Comparison of ENCODE assay signal across 9 cellular contexts in the genomic region with DNA sequence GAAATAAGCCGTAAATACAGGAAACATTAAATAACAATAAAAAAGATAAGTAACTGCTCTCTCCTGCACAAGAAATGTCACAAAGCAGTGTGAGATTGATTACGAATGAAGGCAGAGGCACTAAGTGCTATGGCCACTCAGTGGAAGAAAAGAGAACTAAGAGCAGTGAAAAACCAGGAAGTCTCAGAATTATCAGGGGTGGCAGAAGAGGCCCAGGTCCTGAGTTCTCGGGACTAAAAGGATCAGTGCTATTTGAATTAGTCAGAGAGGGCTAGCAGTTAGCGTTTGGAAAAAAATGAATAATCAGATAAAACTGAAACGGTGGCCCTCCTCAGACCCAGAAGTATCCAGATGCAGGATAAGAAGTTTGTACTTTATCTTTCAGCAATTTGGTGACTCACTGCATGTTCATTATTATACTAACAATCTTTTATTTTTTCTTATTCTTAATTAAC.
DNase-seq lines count a peak whose midpoint lies in the region; ATAC-seq, FAIRE-seq and TF ChIP-seq lines count a peak whose summit lies in the region.
"Had no signal": no experiment of that assay in that cellular context is flagged by ENCODE, and none has a peak within 500 bp of the region (broad histone marks: within the 10 kb centered on the region; RNA-seq: fewer than 3 reads in every experiment).

No MANE protein-coding gene starts in this region.

- no peak for FAIRE-seq in HepG2 (lab: Jason Lieb, UNC)
- FAIRE-seq in urothelium cell line (lab: Jason Lieb, UNC), result no peak

- peak; percentile 32 to 39 for TF ChIP-seq RAD21 in liver (IDR thresholded peaks at IDR 0.05)
- TF ChIP-seq RAD21 in HepG2 (CRISPR knock-in tag; IDR thresholded peaks at IDR 0.05), result no peak

- POLR2A ChIA-PET in HepG2 (lab: Yijun Ruan, JAX) (no interaction called here), MCF 10A (lab: Yijun Ruan, JAX) (no interaction called here)

- no peaks in the 10 kb centered on the region for H3K79me2 ChIP-seq in HepG2 (ENCODE audit: insufficient read depth, low read length)

- intact Hi-C loops in HepG2 (cut with micrococcal nuclease; ENCODE audit: unreplicated experiment) (no loop called here), left ventricle myocardium superior (cut with micrococcal nuclease) (no loop called here), MCF 10A (cut with micrococcal nuclease) (no loop called here)

- no peaks in the 10 kb centered on the region for H3K27me3 Mint-ChIP-seq in MCF 10A (ENCODE audit: insufficient read depth, unreplicated experiment)

- H3K4me2 ChIP-seq in HepG2 (ENCODE audit: low read depth, low read length), result no peak overlapping the region

- TF ChIP-seq EP300 in HepG2 (IDR thresholded peaks at IDR 0.05; ENCODE audit: low read depth in 2 of 2, low read length in 2 of 2) (no peak), HepG2 (CRISPR knock-in tag; IDR thresholded peaks at IDR 0.05; ENCODE audit: borderline replicate concordance) (no peak)

- BruUV-seq in HepG2 (replicated peaks; lab: Mats Ljungman, UMichigan), result no TSS peak
- no TSS peak for BruUV-seq in MCF 10A (replicated peaks; lab: Mats Ljungman, UMichigan)

- ATAC-seq in HepG2, result no peak
- ATAC-seq in SK-N-SH treated with all-trans-retinoic acid at 6 μM for 48 hours, result peak; percentile 94
- ATAC-seq in left ventricle myocardium superior, result peak; percentile 63
- ATAC-seq in HG02938 (IDR thresholded peaks at IDR 0.05; ENCODE audit: unreplicated experiment), result no peak

- H2AFZ ChIP-seq in HepG2 (ENCODE audit: low read length), result no peak overlapping the region

- 68% methylated on average over 5 of the region's 5 CpGs for WGBS in liver
- WGBS in HepG2 (ENCODE audit: low lambda C conversion rate), result 44% methylated on average over 5 of the region's 5 CpGs

- no peak overlapping the region for H3K9ac ChIP-seq in liver (ENCODE audit: low read depth in 1 of 2, low read length in 2 of 2)
- H3K9ac ChIP-seq in HepG2 (ENCODE audit: insufficient read depth, low read depth, low read length), result no peak overlapping the region

- H3K4me3 ChIP-seq in liver (ENCODE audit: low read depth in 1 of 3, low read length in 3 of 3), result no peak overlapping the region
- H3K4me3 ChIP-seq in HepG2 (replicated peaks in 1 of 3; ENCODE audit: insufficient read depth in 1 of 3, low read depth in 2 of 3, low read length in 3 of 3), result no peak overlapping the region

- no peak for TF ChIP-seq POLR2A in HepG2 (IDR thresholded peaks at IDR 0.05; ENCODE audit: insufficient read depth in 1 of 2, low read depth in 2 of 2, low read length in 2 of 2)

- CTCF ChIA-PET in HepG2 (lab: Yijun Ruan, JAX; ENCODE audit: low intra/inter-chr PET ratio, low total read pairs), result no interaction called here
- CTCF ChIA-PET in MCF 10A (lab: Yijun Ruan, JAX), result no interaction called here

- peaks cover 5% of the 10 kb centered on the region for H3K4me1 Mint-ChIP-seq in MCF 10A (ENCODE audit: insufficient read depth, unreplicated experiment)

- peaks cover 0 to 2% (median 0%) of the 10 kb centered on the region in 4 donors for H3K4me1 ChIP-seq in liver (ENCODE audit: control insufficient read depth in 4 of 4, insufficient read depth in 4 of 4, low read length in 3 of 4)
- no peaks in the 10 kb centered on the region for H3K4me1 ChIP-seq in HepG2 (ENCODE audit: insufficient read depth, low read length)

- H3K27ac Mint-ChIP-seq in MCF 10A (ENCODE audit: low read depth, unreplicated experiment), result no peak overlapping the region

- no peak for TF ChIP-seq CTCF in liver (IDR thresholded peaks at IDR 0.05; ENCODE audit: low read depth, low read length, missing input control)
- no peak for TF ChIP-seq CTCF in HepG2 (CRISPR knock-in tag; IDR thresholded peaks at IDR 0.05)
- no peak for TF ChIP-seq CTCF in MCF 10A (IDR thresholded peaks at IDR 0.05; ENCODE audit: unreplicated experiment)

- in situ Hi-C loops in HepG2 (cut with HindIII; ENCODE audit: extremely low pct_ligation_motif_present, low pct_unique_long_range_greater_than_20kb), result no loop called here

- H3K27me3 ChIP-seq in liver (ENCODE audit: control insufficient read depth in 4 of 4, insufficient read depth in 4 of 4, low read length in 3 of 4) (no peaks in the 10 kb centered on the region), HepG2 (ENCODE audit: control insufficient read depth in 1 of 2, insufficient read depth in 2 of 2, low read length in 2 of 2) (no peaks in the 10 kb centered on the region)

- H3K27ac ChIP-seq in liver (ENCODE audit: low read depth in 1 of 2, low read length in 2 of 2), result no peak overlapping the region
- H3K27ac ChIP-seq in HepG2 (ENCODE audit: extremely low read length, insufficient read depth, low read length), result no peak overlapping the region

- H3K4me3 Mint-ChIP-seq in MCF 10A (ENCODE audit: unreplicated experiment), result no peak overlapping the region

- DNase-seq in HepG2 (ENCODE audit: low spot score) (no peak), left ventricle myocardium superior (no peak), ecto neural progenitor cell (ENCODE audit: low spot score) (no peak), urothelium cell line (ENCODE audit: low spot score) (no peak), MCF 10A (ENCODE audit: unreplicated experiment) (no peak)
- DNase-seq: occipital lobe had no signal

- no peaks in the 10 kb centered on the region for H3K9me3 ChIP-seq in liver (ENCODE audit: control insufficient read depth in 4 of 4, low read length in 3 of 4)
- H3K9me3 ChIP-seq in HepG2 (ENCODE audit: low read length), result no peaks in the 10 kb centered on the region

- no peaks in the 10 kb centered on the region for H4K20me1 ChIP-seq in HepG2 (ENCODE audit: insufficient read depth, low read length)

- no peaks in the 10 kb centered on the region for H3K36me3 Mint-ChIP-seq in MCF 10A (ENCODE audit: insufficient read depth, unreplicated experiment)

- H3K36me3 ChIP-seq in liver (ENCODE audit: control insufficient read depth in 4 of 4, insufficient read depth in 3 of 4, low read depth in 1 of 4, low read length in 3 of 4) (no peaks in the 10 kb centered on the region), HepG2 (replicated peaks in 1 of 2; ENCODE audit: control insufficient read depth in 1 of 2, insufficient read depth in 2 of 2, low read length in 2 of 2) (no peaks in the 10 kb centered on the region)

- no peaks in the 10 kb centered on the region for H3K9me3 Mint-ChIP-seq in MCF 10A (ENCODE audit: unreplicated experiment)

TF ChIP-seq in HepG2, 621 proteins besides CTCF, POLR2A, EP300 and RAD21:
- no peak for TF ChIP-seq PAF1 (CRISPR knock-in tag; IDR thresholded peaks at IDR 0.05)

TF ChIP-seq in SK-N-SH treated with all-trans-retinoic acid at 6 μM for 48 hours, 23 proteins besides CTCF, POLR2A, EP300 and RAD21:
- no peak for TF ChIP-seq GLIS3 (CRISPR knock-in tag; IDR thresholded peaks at IDR 0.05)
- TF ChIP-seq ISL1 (CRISPR knock-in tag; IDR thresholded peaks at IDR 0.05), result peak; percentile 56
TF ChIP-seq in SK-N-SH treated with all-trans-retinoic acid at 6 μM for 48 hours: peak in this region for 1.

Comparison
In these comparisons a context has a peak if more than half of its experiments do, and no peak if none do; other contexts are left out.
1. ATAC-seq: peak in SK-N-SH treated with all-trans-retinoic acid at 6 μM for 48 hours (single experiment) and left ventricle myocardium superior (single experiment); none in HepG2 (single experiment) and HG02938 (single experiment).